In the genomic region with DNA sequence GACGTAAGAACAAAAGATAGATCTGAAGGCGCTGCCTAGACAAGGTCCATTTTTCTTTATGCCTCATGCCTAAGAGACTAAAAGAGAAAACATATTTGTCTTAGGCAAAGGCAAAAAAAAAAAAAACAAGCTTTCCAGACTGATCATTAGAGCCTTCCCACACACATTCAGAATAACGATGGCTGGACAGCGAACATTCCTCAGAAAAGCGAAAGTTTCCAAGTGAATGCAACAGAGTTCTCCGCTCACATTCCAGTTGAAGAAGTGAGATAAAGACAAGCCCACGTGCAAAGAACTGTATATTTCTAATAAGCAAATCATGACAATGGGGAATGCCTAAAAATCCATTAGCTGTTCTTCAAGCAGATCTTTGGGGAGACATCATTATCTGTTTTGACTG, we compare ENCODE assay signal across 1 cellular context.
A peak's percentile ranks its signal among the peaks of the same experiment; 100 is the strongest.
TF ChIP-seq lines count a peak whose summit lies in the region.

No MANE protein-coding gene starts in this region.

TF ChIP-seq in SK-N-SH, 30 proteins besides CTCF, POLR2A, EP300 and RAD21:
- TF ChIP-seq, protein P1, sequence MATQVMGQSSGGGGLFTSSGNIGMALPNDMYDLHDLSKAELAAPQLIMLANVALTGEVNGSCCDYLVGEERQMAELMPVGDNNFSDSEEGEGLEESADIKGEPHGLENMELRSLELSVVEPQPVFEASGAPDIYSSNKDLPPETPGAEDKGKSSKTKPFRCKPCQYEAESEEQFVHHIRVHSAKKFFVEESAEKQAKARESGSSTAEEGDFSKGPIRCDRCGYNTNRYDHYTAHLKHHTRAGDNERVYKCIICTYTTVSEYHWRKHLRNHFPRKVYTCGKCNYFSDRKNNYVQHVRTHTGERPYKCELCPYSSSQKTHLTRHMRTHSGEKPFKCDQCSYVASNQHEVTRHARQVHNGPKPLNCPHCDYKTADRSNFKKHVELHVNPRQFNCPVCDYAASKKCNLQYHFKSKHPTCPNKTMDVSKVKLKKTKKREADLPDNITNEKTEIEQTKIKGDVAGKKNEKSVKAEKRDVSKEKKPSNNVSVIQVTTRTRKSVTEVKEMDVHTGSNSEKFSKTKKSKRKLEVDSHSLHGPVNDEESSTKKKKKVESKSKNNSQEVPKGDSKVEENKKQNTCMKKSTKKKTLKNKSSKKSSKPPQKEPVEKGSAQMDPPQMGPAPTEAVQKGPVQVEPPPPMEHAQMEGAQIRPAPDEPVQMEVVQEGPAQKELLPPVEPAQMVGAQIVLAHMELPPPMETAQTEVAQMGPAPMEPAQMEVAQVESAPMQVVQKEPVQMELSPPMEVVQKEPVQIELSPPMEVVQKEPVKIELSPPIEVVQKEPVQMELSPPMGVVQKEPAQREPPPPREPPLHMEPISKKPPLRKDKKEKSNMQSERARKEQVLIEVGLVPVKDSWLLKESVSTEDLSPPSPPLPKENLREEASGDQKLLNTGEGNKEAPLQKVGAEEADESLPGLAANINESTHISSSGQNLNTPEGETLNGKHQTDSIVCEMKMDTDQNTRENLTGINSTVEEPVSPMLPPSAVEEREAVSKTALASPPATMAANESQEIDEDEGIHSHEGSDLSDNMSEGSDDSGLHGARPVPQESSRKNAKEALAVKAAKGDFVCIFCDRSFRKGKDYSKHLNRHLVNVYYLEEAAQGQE (IDR thresholded peaks at IDR 0.05; ENCODE audit: low read depth, low read length) = peak; percentile 84
- TF ChIP-seq FOXM1 (IDR thresholded peaks at IDR 0.05; ENCODE audit: low read depth) (no peak), ELF1 (IDR thresholded peaks at IDR 0.05) (no peak), YY1 (IDR thresholded peaks at IDR 0.05; ENCODE audit: low read depth) (no peak), CHD2 (IDR thresholded peaks at IDR 0.05; ENCODE audit: low read length, partially characterized antibody) (no peak)
